ENCODE assay signal across 16 cellular contexts in genomic region chr19:42276284-42276683, GRCh38. TPM values are rescaled to one million over a fixed set of nuclear protein-coding genes. Genes with fewer than 3 reads are reported as not detected.
DNase-seq lines count a peak whose midpoint lies in the region; ATAC-seq and TF ChIP-seq lines count a peak whose summit lies in the region.
"Had no signal": no experiment of that assay in that cellular context is flagged by ENCODE, and none has a peak within 500 bp of the region (broad histone marks: within the 10 kb centered on the region; RNA-seq: fewer than 3 reads in every experiment).

No MANE protein-coding gene starts in this region.

- H3K4me1 Mint-ChIP-seq in CD4-positive, alpha-beta memory T cell: peaks cover 33 to 52% (median 42%) of the 10 kb centered on the region in 4 donors
- H3K4me1 Mint-ChIP-seq in central memory CD8-positive, alpha-beta T cell: peaks cover 35% of the 10 kb centered on the region
- peaks cover 56% of the 10 kb centered on the region for H3K4me1 Mint-ChIP-seq in osteocyte (ENCODE audit: unreplicated experiment)

- peaks cover 6 to 16% of the 10 kb centered on the region in 2 donors for H3K36me3 Mint-ChIP-seq in CD4-positive, alpha-beta memory T cell
- H3K36me3 Mint-ChIP-seq in central memory CD8-positive, alpha-beta T cell (ENCODE audit: insufficient read depth): peaks cover 23% of the 10 kb centered on the region
- peaks cover 18% of the 10 kb centered on the region for H3K36me3 Mint-ChIP-seq in osteocyte (ENCODE audit: unreplicated experiment)

- H3K27ac Mint-ChIP-seq in CD4-positive, alpha-beta memory T cell: peak overlapping the region; percentile 12 to 94 (median 87)
- H3K27ac Mint-ChIP-seq in central memory CD8-positive, alpha-beta T cell (ENCODE audit: low read depth): peak overlapping the region; percentile 2
- H3K27ac Mint-ChIP-seq in osteocyte (ENCODE audit: unreplicated experiment): peak overlapping the region; percentile 72

- POLR2A ChIA-PET in CD4-positive, alpha-beta memory T cell (lab: Charles Lee; ENCODE audit: partially characterized antibody): interaction anchor here (0.9 to 9.3 kb wide), 3 partner anchors 25 to 77 kb away, joined by 3 to 139 read pairs (median 4); partner anchors contain the start of gene GSK3A

- peaks cover 26% of the 10 kb centered on the region; the same call in 1 of the 2 replicates for H3K79me2 ChIP-seq in Loucy (ENCODE audit: insufficient read depth, low read length)

- peaks cover 44% of the 10 kb centered on the region for H3K4me1 ChIP-seq in CD4-positive, alpha-beta memory T cell (ENCODE audit: insufficient read depth, low read length)
- H3K4me1 ChIP-seq in Loucy (ENCODE audit: insufficient read depth, low read length, poor library complexity, severe bottlenecking): peaks cover 22% of the 10 kb centered on the region

- no peaks in the 10 kb centered on the region for H3F3A ChIP-seq in Loucy (ENCODE audit: low read depth)

- H3K9me2 ChIP-seq in Loucy (replicated peaks; ENCODE audit: low read depth, low read length): no peaks in the 10 kb centered on the region

- H3K4me3 Mint-ChIP-seq in CD4-positive, alpha-beta memory T cell: peak overlapping the region in 6 of 8 donors; percentile 2 to 80 (median 67)
- no peak overlapping the region for H3K4me3 Mint-ChIP-seq in central memory CD8-positive, alpha-beta T cell
- no peak overlapping the region for H3K4me3 Mint-ChIP-seq in osteocyte (ENCODE audit: unreplicated experiment)

- H3K9me3 Mint-ChIP-seq in CD4-positive, alpha-beta memory T cell: no peaks in the 10 kb centered on the region
- no peaks in the 10 kb centered on the region for H3K9me3 Mint-ChIP-seq in central memory CD8-positive, alpha-beta T cell
- H3K9me3 Mint-ChIP-seq in osteocyte (ENCODE audit: unreplicated experiment): no peaks in the 10 kb centered on the region

- H3K36me3 ChIP-seq in CD4-positive, alpha-beta memory T cell (ENCODE audit: insufficient read depth, low read length): peaks cover 13% of the 10 kb centered on the region
- 0 out of 2 replicates have a peak, but pooled peaks cover 3% of the 10 kb centered on the region for H3K36me3 ChIP-seq in Loucy (ENCODE audit: insufficient read depth, low read length)

- no peaks in the 10 kb centered on the region for H4K20me1 ChIP-seq in Loucy (ENCODE audit: insufficient read depth, low read length, poor library complexity, severe bottlenecking)

- ATAC-seq in central memory CD8-positive, alpha-beta T cell (replicated peaks; ENCODE audit: extremely low read depth, poor library complexity, severe bottlenecking): no peak
- ATAC-seq: psoas muscle had no signal

- H3K4me3 ChIP-seq in CD4-positive, alpha-beta memory T cell (ENCODE audit: low read length in 2 of 2): no peak overlapping the region
- no peak overlapping the region for H3K4me3 ChIP-seq in Loucy (ENCODE audit: low read length, poor library complexity, severe bottlenecking)
- H3K4me3 ChIP-seq: adrenal gland, lung, psoas muscle, SJCRH30 had no signal

- no peaks in the 10 kb centered on the region for H3K9me3 ChIP-seq in CD4-positive, alpha-beta memory T cell (ENCODE audit: control insufficient read depth in 1 of 2, low read length in 2 of 2)
- no peaks in the 10 kb centered on the region for H3K9me3 ChIP-seq in Loucy (ENCODE audit: insufficient read depth, low read depth, low read length)
- H3K9me3 ChIP-seq: adrenal gland, psoas muscle, SJCRH30 had no signal

- DNase-seq in CD4-positive, alpha-beta memory T cell: no peak
- DNase-seq in central memory CD8-positive, alpha-beta T cell (ENCODE audit: low spot score in 2 of 2): no peak
- DNase-seq in osteocyte (ENCODE audit: extremely low spot score, unreplicated experiment) (no peak), iPS-NIHi11 (ENCODE audit: low spot score) (no peak), amygdala (lab: John Stamatoyannopoulos, UW) (no peak)
- no peak for DNase-seq in NK-92 treated with Interleukin-12 subunit alpha and Interleukin-12 subunit beta, amount 100 ng/mL, for 24 hours (lab: John Stamatoyannopoulos, UW)
- DNase-seq: activated CD4-positive, CD25-positive, alpha-beta regulatory T cell treated with anti-CD3 and anti-CD28 coated beads, Interleukin-2, amount 50 U/mL, for 72 hours; adrenal gland; effector CD8-positive, alpha-beta T cell; NCI-H1092; NCI-H446 treated with DMSO at 0.1 percent for 48 hours; psoas muscle; SJCRH30; stimulated activated CD4-positive, alpha-beta T cell treated with anti-CD3 and anti-CD28 coated beads, Interleukin-4, amount 100 ng/mL, for 4 hours had no signal

- no peak overlapping the region for H3K9ac ChIP-seq in Loucy (ENCODE audit: low read depth, low read length, poor library complexity, severe bottlenecking)

- no peaks in the 10 kb centered on the region for H3K27me3 ChIP-seq in CD4-positive, alpha-beta memory T cell (ENCODE audit: insufficient read depth, low read length)
- H3K27me3 ChIP-seq in Loucy (ENCODE audit: insufficient read depth, low read length, poor library complexity, severe bottlenecking): no peaks in the 10 kb centered on the region
- H3K27me3 ChIP-seq: adrenal gland, SJCRH30 had no signal

- H3K27me3 Mint-ChIP-seq in CD4-positive, alpha-beta memory T cell: no peaks in the 10 kb centered on the region
- H3K27me3 Mint-ChIP-seq in central memory CD8-positive, alpha-beta T cell: no peaks in the 10 kb centered on the region
- no peaks in the 10 kb centered on the region for H3K27me3 Mint-ChIP-seq in osteocyte (ENCODE audit: unreplicated experiment)

- peak overlapping the region; percentile 8 for H3K27ac ChIP-seq in CD4-positive, alpha-beta memory T cell (ENCODE audit: low read depth, low read length)
- H3K27ac ChIP-seq: SJCRH30 had no signal

- CTCF ChIA-PET in CD4-positive, alpha-beta memory T cell (lab: Charles Lee; ENCODE audit: partially characterized antibody): no interaction called here

- peak overlapping the region; percentile 30 for H3K4me2 ChIP-seq in Loucy (ENCODE audit: low read depth, low read length, poor library complexity, severe bottlenecking)

- TF ChIP-seq CTCF in Loucy (conservative IDR thresholded peaks at IDR 0.05; ENCODE audit: low read length): no peak
- TF ChIP-seq CTCF in osteocyte (IDR thresholded peaks at IDR 0.05): no peak

- intact Hi-C loops in CD4-positive, alpha-beta memory T cell (cut with micrococcal nuclease): no loop called here

- H2AFZ ChIP-seq in Loucy (ENCODE audit: low read length): no peak overlapping the region

RNA-seq across cellular contexts. Expression of gene CIC, which starts 7.2 kb away (rescaled TPM):
- 10 to 100 TPM; 81.6 to 82.6 TPM for total RNA-seq in CD4-positive, alpha-beta memory T cell
- polyA plus RNA-seq in CD4-positive, alpha-beta memory T cell: 1 to 10 TPM in 1 of 2 donors, not detected in 1; 3.5 TPM
- total RNA-seq in osteocyte: 115 and 122 TPM in 2 replicates

RNA-seq across cellular contexts. Expression of gene ERF, which starts 21.4 kb away (rescaled TPM):
- total RNA-seq in CD4-positive, alpha-beta memory T cell: 10 to 100 TPM; 38.5 to 39.9 TPM
- polyA plus RNA-seq in CD4-positive, alpha-beta memory T cell: 1 to 10 TPM; 2.7 to 3.7 TPM
- 66.8 and 75.3 TPM in 2 replicates for total RNA-seq in osteocyte

RNA-seq across cellular contexts. Expression of gene PRR19, which starts 25.6 kb away (rescaled TPM):
- under 1 TPM; 0.28 to 0.64 TPM for total RNA-seq in CD4-positive, alpha-beta memory T cell
- under 1 TPM; 0.48 to 0.85 TPM for polyA plus RNA-seq in CD4-positive, alpha-beta memory T cell
- 2.0 and 2.2 TPM in 2 replicates for total RNA-seq in osteocyte

RNA-seq across cellular contexts. Expression of gene PAFAH1B3, which starts 26.1 kb away (rescaled TPM):
- total RNA-seq in CD4-positive, alpha-beta memory T cell: 10 to 100 TPM; 17.0 to 17.2 TPM
- polyA plus RNA-seq in CD4-positive, alpha-beta memory T cell: 10 to 100 TPM; 35.0 to 43.7 TPM
- total RNA-seq in osteocyte: 44.4 and 47.2 TPM in 2 replicates

RNA-seq across cellular contexts. Expression of gene GSK3A, which starts 33.9 kb away (rescaled TPM):
- total RNA-seq in CD4-positive, alpha-beta memory T cell: 10 to 100 TPM; 36.4 to 38.9 TPM
- 10 to 100 TPM; 10.0 to 23.6 TPM for polyA plus RNA-seq in CD4-positive, alpha-beta memory T cell
- 45.4 and 52.3 TPM in 2 replicates for total RNA-seq in osteocyte

Comparison
In these comparisons a context has a peak if more than half of its experiments do, and no peak if none do; other contexts are left out.
1. H3K27ac Mint-ChIP-seq: peak in every context shown above with its lines; median percentile 87 in CD4-positive, alpha-beta memory T cell; 72 in osteocyte; 2 in central memory CD8-positive, alpha-beta T cell.
2. H3K4me3 Mint-ChIP-seq: peak in CD4-positive, alpha-beta memory T cell (6 of 8); none in central memory CD8-positive, alpha-beta T cell (single experiment) and osteocyte (single experiment).